In the genomic region with DNA sequence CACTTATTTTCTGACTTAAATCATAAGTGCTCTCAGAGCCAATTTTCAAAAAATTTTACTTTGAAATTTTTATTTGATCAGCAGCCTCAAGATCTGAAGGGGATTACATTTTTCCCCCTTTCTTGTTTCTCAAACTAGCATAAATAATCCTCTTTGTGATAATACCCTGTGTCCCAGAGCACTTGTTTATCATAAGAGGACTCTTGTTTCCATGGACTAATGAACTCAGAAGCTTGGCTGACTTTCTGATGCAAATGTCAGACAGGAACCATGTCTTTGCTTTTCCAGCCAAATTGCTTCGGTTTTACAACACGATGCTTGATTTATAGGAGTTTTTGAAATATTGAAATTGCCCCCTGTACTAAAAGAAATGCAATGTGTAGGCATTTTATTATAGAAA, we compare ENCODE assay signal across 19 cellular contexts.
DNase-seq lines count a peak whose midpoint lies in the region; ATAC-seq and TF ChIP-seq lines count a peak whose summit lies in the region.
"Had no signal": no experiment of that assay in that cellular context is flagged by ENCODE, and none has a peak within 500 bp of the region (broad histone marks: within the 10 kb centered on the region; RNA-seq: fewer than 3 reads in every experiment).

No MANE protein-coding gene starts in this region.

- intact Hi-C loops in Right ventricle myocardium superior (cut with DNase I): no loop called here
- intact Hi-C loops in right cardiac atrium (cut with DNase I): no loop called here

- H3K4me1 ChIP-seq in right cardiac atrium (ENCODE audit: control insufficient read depth, insufficient read depth, low read length): no peaks in the 10 kb centered on the region

- H3K27me3 ChIP-seq in right cardiac atrium (ENCODE audit: control insufficient read depth, insufficient read depth): no peaks in the 10 kb centered on the region

- DNase-seq in Right ventricle myocardium superior (no peak), right cardiac atrium (no peak), NCI-H524 (lab: John Stamatoyannopoulos, UW) (peak; percentile 45 to 69), astrocyte of the hippocampus (ENCODE audit: low read depth, low spot score) (peak; percentile 11), retinal pigment epithelial cell (ENCODE audit: low read depth) (peak; percentile 87), endothelial cell (ENCODE audit: low spot score) (no peak), T-cell (no peak)
- DNase-seq: ACHN; C1 segment of cervical spinal cord; Calu3; CD4-positive, alpha-beta T cell; DMS153; DMS79 treated with DMSO at 0.1 percent for 48 hours; EL; H9 had no signal

- no peaks in the 10 kb centered on the region for H3K36me3 Mint-ChIP-seq in endothelial cell (ENCODE audit: low read depth, unreplicated experiment)
- H3K36me3 Mint-ChIP-seq in T-cell: no peaks in the 10 kb centered on the region

- POLR2A ChIA-PET in T-cell (lab: Charles Lee): no interaction called here

- H3K9me3 ChIP-seq in right cardiac atrium (ENCODE audit: control insufficient read depth, low read length): no peaks in the 10 kb centered on the region

- H3K27ac ChIP-seq in right cardiac atrium (ENCODE audit: low read length): no peak overlapping the region
- H3K27ac ChIP-seq: HL-60 had no signal

- H3K4me1 Mint-ChIP-seq in endothelial cell (ENCODE audit: unreplicated experiment): no peaks in the 10 kb centered on the region
- H3K4me1 Mint-ChIP-seq in T-cell: no peaks in the 10 kb centered on the region
- H3K4me1 Mint-ChIP-seq: B cell had no signal

- H3K4me3 ChIP-seq in right cardiac atrium (ENCODE audit: low read length) (no peak overlapping the region), retinal pigment epithelial cell (ENCODE audit: low read length) (no peak overlapping the region)
- H3K4me3 ChIP-seq: GM23338 had no signal

- TF ChIP-seq CTCF in retinal pigment epithelial cell (conservative IDR thresholded peaks at IDR 0.05; ENCODE audit: low read depth, low read length): no peak
- no peak for TF ChIP-seq CTCF in endothelial cell (IDR thresholded peaks at IDR 0.05; ENCODE audit: unreplicated experiment)

- no peaks in the 10 kb centered on the region for H3K9me3 Mint-ChIP-seq in endothelial cell (ENCODE audit: unreplicated experiment)
- H3K9me3 Mint-ChIP-seq in T-cell: peaks cover 5 to 18% (median 17%) of the 10 kb centered on the region in 3 donors
- H3K9me3 Mint-ChIP-seq: CD4-positive, alpha-beta T cell had no signal

- H3K27ac Mint-ChIP-seq in endothelial cell (ENCODE audit: unreplicated experiment) (no peak overlapping the region), T-cell (no peak overlapping the region)
- H3K27ac Mint-ChIP-seq: B cell; CD4-positive, alpha-beta T cell; GM23338; H9 had no signal

- WGBS in right cardiac atrium: 21% methylated on average over 2 of the region's 2 CpGs

- H3K4me3 Mint-ChIP-seq in endothelial cell (ENCODE audit: unreplicated experiment) (no peak overlapping the region), T-cell (no peak overlapping the region)
- H3K4me3 Mint-ChIP-seq: B cell; CD4-positive, alpha-beta T cell; GM23338; H9 had no signal

- ATAC-seq in Right ventricle myocardium superior (ENCODE audit: poor library complexity): peak; percentile 85
- no peak for ATAC-seq in right cardiac atrium
- ATAC-seq in HG02840 (IDR thresholded peaks at IDR 0.05; ENCODE audit: low FRiP score, unreplicated experiment): no peak
- no peak for ATAC-seq in T-cell (replicated peaks in 1 of 4)
- ATAC-seq: GM23338 had no signal

- CTCF ChIA-PET in T-cell (lab: Charles Lee): no interaction called here

- H3K27me3 Mint-ChIP-seq in endothelial cell (ENCODE audit: unreplicated experiment) (no peaks in the 10 kb centered on the region), T-cell (no peaks in the 10 kb centered on the region)
- H3K27me3 Mint-ChIP-seq: B cell; CD4-positive, alpha-beta T cell had no signal

Comparison
In these comparisons a context has a peak if more than half of its experiments do, and no peak if none do; other contexts are left out.
1. DNase-seq: peak in NCI-H524 (2 of 2), astrocyte of the hippocampus (single experiment) and retinal pigment epithelial cell (single experiment); none in Right ventricle myocardium superior (single experiment), right cardiac atrium (0 of 3), endothelial cell (single experiment) and T-cell (0 of 34).